ENCODE assay signal across 12 cellular contexts in the genomic region with DNA sequence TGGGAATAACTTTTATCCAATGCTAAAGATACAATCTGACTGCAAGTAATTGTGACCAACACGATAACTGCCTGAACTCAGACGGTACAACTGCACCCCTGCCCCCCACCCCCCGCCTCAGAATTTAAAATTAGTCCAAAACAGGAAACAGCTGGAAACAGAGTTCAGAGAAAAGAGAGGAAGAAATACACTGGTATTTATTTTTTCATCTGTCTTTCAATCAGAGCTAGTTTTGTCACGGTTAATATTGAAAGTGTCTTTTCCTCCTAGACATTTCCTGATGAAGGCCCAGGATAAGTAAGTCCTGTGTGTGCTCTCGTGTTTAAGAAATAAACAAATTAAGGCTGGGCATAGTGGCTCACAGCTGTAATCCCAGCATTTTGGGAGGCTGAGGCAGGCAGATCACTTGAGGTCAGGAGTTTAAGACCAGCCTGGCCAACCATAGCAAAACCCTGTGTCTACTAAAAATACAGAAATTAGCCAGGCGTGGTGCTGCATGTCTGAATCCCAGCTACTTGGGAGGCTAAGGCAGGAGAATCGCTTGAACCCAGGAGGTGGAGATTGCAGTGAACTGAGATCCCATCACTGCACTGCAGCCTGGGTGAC. TPM values are rescaled to one million over a fixed set of nuclear protein-coding genes. Genes with fewer than 3 reads are reported as not detected.
DNase-seq lines count a peak whose midpoint lies in the region; ATAC-seq and TF ChIP-seq lines count a peak whose summit lies in the region.
"Had no signal": no experiment of that assay in that cellular context is flagged by ENCODE, and none has a peak within 500 bp of the region (broad histone marks: within the 10 kb centered on the region; RNA-seq: fewer than 3 reads in every experiment).

No MANE protein-coding gene starts in this region.

- no peaks in the 10 kb centered on the region for H3K36me3 ChIP-seq in suprapubic skin

- ATAC-seq in activated CD4-positive, alpha-beta T cell treated with anti-CD3 and anti-CD28 coated beads for 36 hours: no peak

- H3K36me3 Mint-ChIP-seq in activated CD4-positive, alpha-beta T cell treated with anti-CD3 and anti-CD28 coated beads for 36 hours (ENCODE audit: low read depth): no peaks in the 10 kb centered on the region

- POLR2A ChIA-PET in activated CD4-positive, alpha-beta T cell treated with anti-CD3 and anti-CD28 coated beads for 36 hours (lab: Charles Lee): no interaction called here

- H3K9me3 Mint-ChIP-seq in activated CD4-positive, alpha-beta T cell treated with anti-CD3 and anti-CD28 coated beads for 36 hours (ENCODE audit: low read depth): no peaks in the 10 kb centered on the region

- intact Hi-C loops in activated CD4-positive, alpha-beta T cell treated with anti-CD3 and anti-CD28 coated beads for 36 hours (cut with DNase I, micrococcal nuclease): no loop called here

- H3K4me3 ChIP-seq in suprapubic skin: no peak overlapping the region

- TF ChIP-seq POLR2A in suprapubic skin (IDR thresholded peaks at IDR 0.05): no peak

- H3K27ac ChIP-seq in VCaP (peak overlapping the region; percentile 99), layer of hippocampus (ENCODE audit: low read depth, low read length) (peak overlapping the region; percentile 89), suprapubic skin (peak overlapping the region; percentile 35)
- H3K27ac ChIP-seq: epithelial cell of prostate had no signal

- no peaks in the 10 kb centered on the region for H3K9me3 ChIP-seq in suprapubic skin

- H3K27me3 Mint-ChIP-seq in activated CD4-positive, alpha-beta T cell treated with anti-CD3 and anti-CD28 coated beads for 36 hours: no peaks in the 10 kb centered on the region

- 43% methylated on average over 7 of the region's 7 CpGs for WGBS in suprapubic skin

- DNase-seq in activated CD4-positive, alpha-beta T cell treated with anti-CD3 and anti-CD28 coated beads for 36 hours: no peak
- DNase-seq in activated CD4-positive, alpha-beta T cell treated with anti-CD3 and anti-CD28 coated beads, Interleukin-2, amount 50 U/mL, for 4 hours: no peak
- DNase-seq in suprapubic skin (ENCODE audit: low spot score in 2 of 2): no peak
- DNase-seq in DMS53 (lab: John Stamatoyannopoulos, UW): no peak
- DNase-seq in epidermal melanocyte (ENCODE audit: insufficient read length, low spot score): no peak
- no peak for DNase-seq in NCI-H1417 treated with DMSO at 0.1 percent for 48 hours (lab: John Stamatoyannopoulos, UW)
- DNase-seq: activated CD8-positive, alpha-beta memory T cell treated with anti-CD3 and anti-CD28 coated beads, Interleukin-2, amount 50 U/mL, for 4 hours had no signal

- peaks cover 82% of the 10 kb centered on the region for H3K4me1 ChIP-seq in suprapubic skin

- no peak for TF ChIP-seq EP300 in suprapubic skin (IDR thresholded peaks at IDR 0.05)

- H3K27ac Mint-ChIP-seq in activated CD4-positive, alpha-beta T cell treated with anti-CD3 and anti-CD28 coated beads for 36 hours: peak overlapping the region; percentile 49

- H3K27me3 ChIP-seq in layer of hippocampus (ENCODE audit: control insufficient read depth, insufficient read depth, low read length): no peaks in the 10 kb centered on the region
- no peaks in the 10 kb centered on the region for H3K27me3 ChIP-seq in suprapubic skin

- H3K4me3 Mint-ChIP-seq in activated CD4-positive, alpha-beta T cell treated with anti-CD3 and anti-CD28 coated beads for 36 hours: peak overlapping the region; percentile 6

- TF ChIP-seq CTCF in VCaP (conservative IDR thresholded peaks at IDR 0.05) (no peak), suprapubic skin (IDR thresholded peaks at IDR 0.05) (no peak)

- CTCF ChIA-PET in activated CD4-positive, alpha-beta T cell treated with anti-CD3 and anti-CD28 coated beads for 36 hours (lab: Charles Lee): interaction anchor here (1.0 to 1.5 kb wide), 5 partner anchors 13 to 53 kb away, joined by 3 to 6 read pairs (median 4); no protein-coding TSS in a partner anchor

- H3K4me1 Mint-ChIP-seq in activated CD4-positive, alpha-beta T cell treated with anti-CD3 and anti-CD28 coated beads for 36 hours: peaks cover 39% of the 10 kb centered on the region

RNA-seq across cellular contexts. Expression of gene ACSS1, which starts 21.5 kb away (rescaled TPM):
- total RNA-seq in activated CD4-positive, alpha-beta T cell treated with anti-CD3 and anti-CD28 coated beads for 36 hours: 10 to 100 TPM in 1 of 2 experiments, 1 to 10 TPM in 1; 8.5 to 10.7 TPM
- total RNA-seq in suprapubic skin: 10 to 100 TPM; 29.0 to 80.0 (median 47.6) TPM

RNA-seq across cellular contexts. Expression of gene APMAP, which starts 43.9 kb away (rescaled TPM):
- total RNA-seq in activated CD4-positive, alpha-beta T cell treated with anti-CD3 and anti-CD28 coated beads for 36 hours: 10 to 100 TPM; 26.8 to 34.0 TPM
- 10 to 100 TPM; 61.8 to 89.3 (median 69.9) TPM for total RNA-seq in suprapubic skin

RNA-seq across cellular contexts. Expression of gene VSX1, which starts 45.5 kb away (rescaled TPM):
- not detected for total RNA-seq in activated CD4-positive, alpha-beta T cell treated with anti-CD3 and anti-CD28 coated beads for 36 hours
- not detected for total RNA-seq in suprapubic skin
- total RNA-seq: LHCN-M2, mononuclear cell had no signal

Comparison
In these comparisons a context has a peak if more than half of its experiments do, and no peak if none do; other contexts are left out.
1. H3K27ac ChIP-seq: peak in every context shown above with its lines; median percentile 99 in VCaP; 89 in layer of hippocampus; 35 in suprapubic skin.